ENCODE assay signal across 9 cellular contexts in the genomic region with DNA sequence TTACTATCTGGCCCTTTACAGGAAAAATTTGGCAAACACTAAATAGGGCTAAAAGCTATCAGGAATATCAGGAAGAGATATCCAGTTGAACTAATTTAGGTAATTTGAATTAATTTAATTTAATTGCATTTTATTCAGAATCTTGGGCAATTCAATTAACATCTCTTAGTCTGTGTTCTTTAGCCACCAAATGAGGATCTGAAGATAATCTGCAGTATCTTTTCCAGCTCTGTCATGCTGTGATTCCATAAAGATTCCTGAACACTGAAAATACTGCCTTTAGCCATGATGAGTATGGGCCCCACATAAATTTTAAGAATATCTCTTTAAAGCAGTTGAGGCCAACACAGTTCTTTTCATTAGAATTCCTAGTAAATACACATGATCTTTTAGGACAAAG.
"Had no signal": no experiment of that assay in that cellular context is flagged by ENCODE, and none has a peak within 500 bp of the region (broad histone marks: within the 10 kb centered on the region; RNA-seq: fewer than 3 reads in every experiment).

No MANE protein-coding gene starts in this region.

- H3K4me3 ChIP-seq: GM23248, GM23338, HAP-1 had no signal

- H3K36me3 ChIP-seq: HAP-1 had no signal

- H3K27ac Mint-ChIP-seq: GM23338, H9, HFFc6 had no signal

- ATAC-seq: GM23338, HCT116 had no signal

- H3K4me1 ChIP-seq: HAP-1 had no signal

- H3K4me3 Mint-ChIP-seq: GM23338, H9, HFFc6 had no signal

- H3K4me2 ChIP-seq: GM23338 had no signal

- DNase-seq: GM23248, GOT3, H7, H9, HCEC 1CT, HFFc6 had no signal

- H3K9me3 ChIP-seq: HAP-1 had no signal

- H2AFZ ChIP-seq: GM23248, GM23338 had no signal

- H3K9ac ChIP-seq: GM23248 had no signal

- H3K27ac ChIP-seq: GM23248 had no signal

- H3K9me3 Mint-ChIP-seq: GM23338, H9 had no signal
